1 cellular context compared by ENCODE assay signal in genomic region chr1:77282187-77282865, GRCh38.
TF ChIP-seq lines count a peak whose summit lies in the region.

No MANE protein-coding gene starts in this region.

TF ChIP-seq in HEK293, 187 proteins besides CTCF, POLR2A, EP300 and RAD21 (continued from another document):
- TF ChIP-seq AEBP2 (tag by site-specific recombination; IDR thresholded peaks at IDR 0.05; ENCODE audit: borderline replicate concordance) (no peak), ZSCAN16 (tag by site-specific recombination; IDR thresholded peaks at IDR 0.05) (no peak), ZNF555 (tag by site-specific recombination; conservative IDR thresholded peaks at IDR 0.05) (no peak), SP7 (tag by site-specific recombination; IDR thresholded peaks at IDR 0.05) (peak; percentile 11; the same call in 1 of the 2 replicates), ZNF335 (tag by site-specific recombination; conservative IDR thresholded peaks at IDR 0.05) (peak; percentile 90), REST (tag by site-specific recombination; IDR thresholded peaks at IDR 0.05) (no peak), GLIS2 (tag by site-specific recombination; IDR thresholded peaks at IDR 0.05) (peak; percentile 15), ZNF791 (tag by site-specific recombination; IDR thresholded peaks at IDR 0.05) (no peak), ZBTB20 (tag by site-specific recombination; IDR thresholded peaks at IDR 0.05) (peak; percentile 89), ZNF292 (tag by site-specific recombination; IDR thresholded peaks at IDR 0.05; ENCODE audit: borderline replicate concordance, low read depth) (no peak), YY1 (tag by site-specific recombination; IDR thresholded peaks at IDR 0.05) (0 out of 2 replicates have a peak, but pooled peaks have one; percentile 19), ZNF585B (tag by site-specific recombination; IDR thresholded peaks at IDR 0.05) (no peak), ZBTB8A (tag by site-specific recombination; IDR thresholded peaks at IDR 0.05) (peak; percentile 74), ZNF350 (tag by site-specific recombination; IDR thresholded peaks at IDR 0.05) (no peak), ZNF792 (tag by site-specific recombination; IDR thresholded peaks at IDR 0.05) (no peak), ZNF837 (tag by site-specific recombination; IDR thresholded peaks at IDR 0.05) (no peak), ZNF776 (tag by site-specific recombination; IDR thresholded peaks at IDR 0.05; ENCODE audit: borderline replicate concordance) (no peak), ZNF518A (tag by site-specific recombination; conservative IDR thresholded peaks at IDR 0.05; ENCODE audit: low read depth) (no peak)
